ENCODE assay signal across 1 cellular context in the genomic region with DNA sequence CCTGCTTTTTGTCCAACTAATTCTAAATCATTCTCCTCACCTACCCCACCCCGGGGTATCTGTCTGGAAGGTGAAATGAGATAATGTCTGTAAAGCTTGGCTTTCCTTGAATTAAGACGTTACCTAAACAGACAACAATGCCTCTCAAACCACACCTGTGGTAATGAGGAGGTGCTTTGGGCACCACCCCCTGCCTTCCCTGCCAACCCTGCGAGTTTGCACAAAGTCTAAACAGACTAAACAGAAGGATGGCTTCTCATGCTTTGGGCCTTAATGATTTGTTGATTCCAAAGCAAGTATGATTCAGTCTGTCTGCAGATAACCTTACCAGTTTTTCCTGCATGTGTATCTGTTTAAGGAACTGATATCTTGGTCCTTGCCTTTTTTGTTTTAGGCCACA.
TF ChIP-seq lines count a peak whose summit lies in the region.

No MANE protein-coding gene starts in this region.

TF ChIP-seq in H1, 55 proteins besides CTCF, POLR2A, EP300 and RAD21 (continued from another document):
- TF ChIP-seq, protein P1, sequence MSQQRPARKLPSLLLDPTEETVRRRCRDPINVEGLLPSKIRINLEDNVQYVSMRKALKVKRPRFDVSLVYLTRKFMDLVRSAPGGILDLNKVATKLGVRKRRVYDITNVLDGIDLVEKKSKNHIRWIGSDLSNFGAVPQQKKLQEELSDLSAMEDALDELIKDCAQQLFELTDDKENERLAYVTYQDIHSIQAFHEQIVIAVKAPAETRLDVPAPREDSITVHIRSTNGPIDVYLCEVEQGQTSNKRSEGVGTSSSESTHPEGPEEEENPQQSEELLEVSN (IDR thresholded peaks at IDR 0.05): no peak
